In the genomic region with DNA sequence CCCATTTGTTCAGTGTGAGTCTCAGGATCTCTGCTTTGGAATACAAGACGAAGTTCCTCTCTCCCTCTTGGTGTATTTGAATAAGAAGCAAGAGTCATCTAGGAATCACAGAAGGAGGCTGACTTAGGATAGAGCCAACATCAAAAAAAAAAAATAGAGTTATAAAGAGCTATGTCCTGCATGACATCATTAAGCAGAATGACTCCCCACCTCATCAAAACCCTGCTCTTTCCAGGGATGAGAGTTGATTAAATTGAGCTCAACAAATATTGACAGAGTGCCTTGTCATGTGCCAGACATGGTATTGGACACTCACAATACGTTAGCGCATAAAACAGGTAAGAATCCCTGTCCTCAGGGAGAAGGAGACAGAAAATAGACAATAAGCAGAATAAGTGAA, we compare ENCODE assay signal across 21 cellular contexts. TPM values are rescaled to one million over a fixed set of nuclear protein-coding genes. Genes with fewer than 3 reads are reported as not detected.
DNase-seq lines count a peak whose midpoint lies in the region; ATAC-seq and TF ChIP-seq lines count a peak whose summit lies in the region.
"Had no signal": no experiment of that assay in that cellular context is flagged by ENCODE, and none has a peak within 500 bp of the region (broad histone marks: within the 10 kb centered on the region; RNA-seq: fewer than 3 reads in every experiment).

No MANE protein-coding gene starts in this region.

- H2BK120ac ChIP-seq in mesenchymal stem cell (ENCODE audit: low read depth, low read length) = no peak overlapping the region

- CTCF ChIA-PET in activated CD8-positive, alpha-beta memory T cell treated with anti-CD3 and anti-CD28 coated beads, Interleukin-2, amount 10 ng/mL, durations not matched to agents 7 days and 5 days (lab: Charles Lee) = interaction anchor here (0.7 to 1.3 kb wide), 3 partner anchors 9 to 19 kb away, joined by 3 to 5 read pairs (median 4); no protein-coding TSS in a partner anchor
- CTCF ChIA-PET in CD4-positive, alpha-beta memory T cell (lab: Charles Lee; ENCODE audit: partially characterized antibody) = interaction anchor here (3.8 kb wide), 1 partner anchor 19 kb away, joined by 23 read pairs; no protein-coding TSS in a partner anchor

- 100% methylated on average over 3 of the region's 3 CpGs for WGBS in mesenchymal stem cell

- H3K4me3 ChIP-seq in CD4-positive, alpha-beta memory T cell (ENCODE audit: low read length in 2 of 2) = no peak overlapping the region
- no peak overlapping the region for H3K4me3 ChIP-seq in mesenchymal stem cell (ENCODE audit: insufficient read depth in 1 of 2, low read depth in 1 of 2, low read length in 2 of 2)
- H3K4me3 ChIP-seq: esophagus squamous epithelium, gastrocnemius medialis, hepatocyte, MG63, SK-N-MC, smooth muscle cell, thoracic aorta had no signal

- no peak overlapping the region for H3K14ac ChIP-seq in mesenchymal stem cell (ENCODE audit: low read length in 2 of 2)

- H3K4me3 Mint-ChIP-seq in activated CD8-positive, alpha-beta memory T cell treated with anti-CD3 and anti-CD28 coated beads, Interleukin-2, amount 10 ng/mL, durations not matched to agents 7 days and 5 days = no peak overlapping the region
- H3K4me3 Mint-ChIP-seq in CD4-positive, alpha-beta memory T cell = peak overlapping the region in 2 of 8 donors; percentile 24 to 53
- no peak overlapping the region for H3K4me3 Mint-ChIP-seq in activated naive CD8-positive, alpha-beta T cell
- H3K4me3 Mint-ChIP-seq in natural killer cell = no peak overlapping the region
- H3K4me3 Mint-ChIP-seq: WTC11 had no signal

- no peak overlapping the region for H3K4me2 ChIP-seq in mesenchymal stem cell (ENCODE audit: low read length, poor library complexity, severe bottlenecking)
- H3K4me2 ChIP-seq: hepatocyte, smooth muscle cell had no signal

- no peak for DNase-seq in activated CD8-positive, alpha-beta memory T cell treated with anti-CD3 and anti-CD28 coated beads, Interleukin-2, amount 10 ng/mL, durations not matched to agents 7 days and 5 days
- no peak for DNase-seq in activated CD8-positive, alpha-beta memory T cell treated with anti-CD3 and anti-CD28 coated beads, Interleukin-2, amount 50 U/mL, for 48 hours
- DNase-seq in CD4-positive, alpha-beta memory T cell = no peak
- DNase-seq in natural killer cell (no peak), mesenchymal stem cell (no peak)
- DNase-seq: esophagus squamous epithelium, gastrocnemius medialis, mesendoderm, MG63, NCI-H2081 treated with DMSO at 0.1 percent for 48 hours, NCI-H774, retina had no signal

- H3K4me1 ChIP-seq in CD4-positive, alpha-beta memory T cell (ENCODE audit: insufficient read depth, low read length) = peaks cover 49% of the 10 kb centered on the region
- H3K4me1 ChIP-seq in mesenchymal stem cell (ENCODE audit: control insufficient read depth, insufficient read depth, low read depth, low read length) = no peaks in the 10 kb centered on the region
- H3K4me1 ChIP-seq: gastrocnemius medialis had no signal

- H3K18ac ChIP-seq in mesenchymal stem cell (ENCODE audit: low read depth in 1 of 2, low read length in 2 of 2) = no peak overlapping the region

- no peaks in the 10 kb centered on the region for H3K27me3 ChIP-seq in CD4-positive, alpha-beta memory T cell (ENCODE audit: insufficient read depth, low read length)
- no peaks in the 10 kb centered on the region for H3K27me3 ChIP-seq in mesenchymal stem cell (ENCODE audit: control insufficient read depth in 1 of 2, insufficient read depth in 1 of 2, low read length in 2 of 2)
- H3K27me3 ChIP-seq: esophagus squamous epithelium, gastrocnemius medialis, hepatocyte, MG63 had no signal

- H2AFZ ChIP-seq in mesenchymal stem cell (ENCODE audit: low read depth, low read length) = no peak overlapping the region
- H2AFZ ChIP-seq: hepatocyte had no signal

- H4K8ac ChIP-seq in mesenchymal stem cell (ENCODE audit: low read length) = no peak overlapping the region

- H3K4me1 Mint-ChIP-seq in activated CD8-positive, alpha-beta memory T cell treated with anti-CD3 and anti-CD28 coated beads, Interleukin-2, amount 10 ng/mL, durations not matched to agents 7 days and 5 days = peaks cover 62% of the 10 kb centered on the region
- peaks cover 36 to 67% (median 47%) of the 10 kb centered on the region in 4 donors for H3K4me1 Mint-ChIP-seq in CD4-positive, alpha-beta memory T cell
- H3K4me1 Mint-ChIP-seq in activated naive CD8-positive, alpha-beta T cell (ENCODE audit: low read depth) = peaks cover 68% of the 10 kb centered on the region
- H3K4me1 Mint-ChIP-seq in natural killer cell = peaks cover 64 to 66% of the 10 kb centered on the region in 2 donors
- H3K4me1 Mint-ChIP-seq: WTC11 had no signal

- ATAC-seq in activated CD8-positive, alpha-beta memory T cell treated with anti-CD3 and anti-CD28 coated beads, Interleukin-2, amount 10 ng/mL, durations not matched to agents 7 days and 5 days = no peak
- ATAC-seq in natural killer cell (no peak), HG03025 (IDR thresholded peaks at IDR 0.05; ENCODE audit: low FRiP score, unreplicated experiment) (no peak), HG02678 (IDR thresholded peaks at IDR 0.05; ENCODE audit: unreplicated experiment) (no peak)
- ATAC-seq: gastrocnemius medialis, WTC11 had no signal

- no peaks in the 10 kb centered on the region for H3K36me3 ChIP-seq in CD4-positive, alpha-beta memory T cell (ENCODE audit: insufficient read depth, low read length)
- no peaks in the 10 kb centered on the region for H3K36me3 ChIP-seq in mesenchymal stem cell (ENCODE audit: control insufficient read depth in 1 of 2, insufficient read depth in 2 of 2, low read depth in 1 of 2, low read length in 2 of 2)
- H3K36me3 ChIP-seq: esophagus squamous epithelium, gastrocnemius medialis, MG63, thoracic aorta had no signal

- no peak for TF ChIP-seq CTCF in natural killer cell (IDR thresholded peaks at IDR 0.05)

- peak overlapping the region; percentile 51 for H3K27ac Mint-ChIP-seq in activated CD8-positive, alpha-beta memory T cell treated with anti-CD3 and anti-CD28 coated beads, Interleukin-2, amount 10 ng/mL, durations not matched to agents 7 days and 5 days
- H3K27ac Mint-ChIP-seq in CD4-positive, alpha-beta memory T cell = peak overlapping the region; percentile 47 to 97 (median 82)
- H3K27ac Mint-ChIP-seq in activated naive CD8-positive, alpha-beta T cell = peak overlapping the region; percentile 83
- peak overlapping the region; percentile 92 to 99 for H3K27ac Mint-ChIP-seq in natural killer cell
- H3K27ac Mint-ChIP-seq: WTC11 had no signal

- H3K27me3 Mint-ChIP-seq in activated CD8-positive, alpha-beta memory T cell treated with anti-CD3 and anti-CD28 coated beads, Interleukin-2, amount 10 ng/mL, durations not matched to agents 7 days and 5 days = no peaks in the 10 kb centered on the region
- no peaks in the 10 kb centered on the region for H3K27me3 Mint-ChIP-seq in CD4-positive, alpha-beta memory T cell
- H3K27me3 Mint-ChIP-seq in activated naive CD8-positive, alpha-beta T cell = no peaks in the 10 kb centered on the region
- no peaks in the 10 kb centered on the region for H3K27me3 Mint-ChIP-seq in natural killer cell (ENCODE audit: low read depth in 2 of 2)

- no peak overlapping the region for H2AK5ac ChIP-seq in mesenchymal stem cell (ENCODE audit: low read length, severe bottlenecking)

- H3K9ac ChIP-seq in mesenchymal stem cell (ENCODE audit: low read length) = no peak overlapping the region

- POLR2A ChIA-PET in CD4-positive, alpha-beta memory T cell (lab: Charles Lee; ENCODE audit: partially characterized antibody) = interaction anchor here (0.7 to 3.2 kb wide), 4 partner anchors 8 to 49 kb away, joined by 3 to 14 read pairs (median 3); partner anchors contain the start of gene TNFAIP3

- H2BK15ac ChIP-seq in mesenchymal stem cell (ENCODE audit: low read depth, poor library complexity, severe bottlenecking) = no peak overlapping the region

- peaks cover 1% of the 10 kb centered on the region for H3K36me3 Mint-ChIP-seq in activated CD8-positive, alpha-beta memory T cell treated with anti-CD3 and anti-CD28 coated beads, Interleukin-2, amount 10 ng/mL, durations not matched to agents 7 days and 5 days
- no peaks in the 10 kb centered on the region for H3K36me3 Mint-ChIP-seq in CD4-positive, alpha-beta memory T cell
- H3K36me3 Mint-ChIP-seq in activated naive CD8-positive, alpha-beta T cell = peaks cover 3% of the 10 kb centered on the region
- H3K36me3 Mint-ChIP-seq in natural killer cell = no peaks in the 10 kb centered on the region
- H3K36me3 Mint-ChIP-seq: WTC11 had no signal

- H4K91ac ChIP-seq in mesenchymal stem cell (ENCODE audit: low read length) = no peak overlapping the region

- H3K9me3 ChIP-seq in CD4-positive, alpha-beta memory T cell (ENCODE audit: control insufficient read depth in 1 of 2, low read length in 2 of 2) = no peaks in the 10 kb centered on the region
- no peaks in the 10 kb centered on the region for H3K9me3 ChIP-seq in mesenchymal stem cell (ENCODE audit: control insufficient read depth, low read length)
- H3K9me3 ChIP-seq: esophagus squamous epithelium, gastrocnemius medialis, MG63, thoracic aorta had no signal

- no peak overlapping the region for H3K23ac ChIP-seq in mesenchymal stem cell (ENCODE audit: low read length in 2 of 2)

- no peak overlapping the region for H2BK12ac ChIP-seq in mesenchymal stem cell (ENCODE audit: low read length in 2 of 2)

- H3K4ac ChIP-seq in mesenchymal stem cell (ENCODE audit: low read depth in 1 of 2, low read length in 2 of 2) = no peak overlapping the region

- no peak overlapping the region for H3K27ac ChIP-seq in CD4-positive, alpha-beta memory T cell (ENCODE audit: low read depth, low read length)
- H3K27ac ChIP-seq in mesenchymal stem cell (ENCODE audit: low read length, poor library complexity, severe bottlenecking) = no peak overlapping the region
- H3K27ac ChIP-seq: esophagus squamous epithelium, gastrocnemius medialis, hepatocyte, RWPE1, SK-N-MC, thoracic aorta had no signal

- no peaks in the 10 kb centered on the region for H3K79me1 ChIP-seq in mesenchymal stem cell (replicated peaks; ENCODE audit: low read length, poor library complexity, severe bottlenecking)

- no peaks in the 10 kb centered on the region for H3K9me3 Mint-ChIP-seq in activated CD8-positive, alpha-beta memory T cell treated with anti-CD3 and anti-CD28 coated beads, Interleukin-2, amount 10 ng/mL, durations not matched to agents 7 days and 5 days (ENCODE audit: low read depth)
- no peaks in the 10 kb centered on the region for H3K9me3 Mint-ChIP-seq in CD4-positive, alpha-beta memory T cell
- H3K9me3 Mint-ChIP-seq in activated naive CD8-positive, alpha-beta T cell (ENCODE audit: low read depth) = no peaks in the 10 kb centered on the region
- H3K9me3 Mint-ChIP-seq in natural killer cell = no peaks in the 10 kb centered on the region
- H3K9me3 Mint-ChIP-seq: WTC11 had no signal

- H2BK5ac ChIP-seq in mesenchymal stem cell (ENCODE audit: low read depth, low read length, poor library complexity, severe bottlenecking) = no peak overlapping the region

- intact Hi-C loops in CD4-positive, alpha-beta memory T cell (cut with micrococcal nuclease) = no loop called here
- intact Hi-C loops in natural killer cell (cut with micrococcal nuclease) = no loop called here

RNA-seq across cellular contexts. Expression of gene TNFAIP3, which starts 48.6 kb away (rescaled TPM):
- total RNA-seq in activated CD8-positive, alpha-beta memory T cell treated with anti-CD3 and anti-CD28 coated beads, Interleukin-2, amount 10 ng/mL, durations not matched to agents 7 days and 5 days = 100 to 1,000 TPM in 1 of 2 experiments, 10 to 100 TPM in 1; 86.7 to 225 TPM
- total RNA-seq in CD4-positive, alpha-beta memory T cell = 100 to 1,000 TPM; 145 to 165 TPM
- 100 to 1,000 TPM; 112 to 318 TPM for polyA plus RNA-seq in CD4-positive, alpha-beta memory T cell
- 1,000 to 10,000 TPM; 1,163 to 1,298 (median 1,241) TPM for total RNA-seq in natural killer cell
- 8.2 TPM for polyA plus RNA-seq in mesenchymal stem cell (2013, experiment 1 of 2)
- polyA plus RNA-seq in mesenchymal stem cell (2013, experiment 2 of 2) = 7.2 TPM

Comparison
In these comparisons a context has a peak if more than half of its experiments do, and no peak if none do; other contexts are left out.
1. RNA of gene TNFAIP3, which starts 48.6 kb away (total RNA-seq): 1,163 to 1,298 TPM in natural killer cell; 86.7 to 225 TPM in activated CD8-positive, alpha-beta memory T cell treated with anti-CD3 and anti-CD28 coated beads, Interleukin-2, amount 10 ng/mL, durations not matched to agents 7 days and 5 days and 145 to 165 TPM in CD4-positive, alpha-beta memory T cell; every median in the first group is over 4 times any median in the second.
2. Peak in every context shown above with its lines, with median percentiles within 50 percentile points of each other: H3K27ac Mint-ChIP-seq.